ENCODE assay signal across 15 cellular contexts in the genomic region with DNA sequence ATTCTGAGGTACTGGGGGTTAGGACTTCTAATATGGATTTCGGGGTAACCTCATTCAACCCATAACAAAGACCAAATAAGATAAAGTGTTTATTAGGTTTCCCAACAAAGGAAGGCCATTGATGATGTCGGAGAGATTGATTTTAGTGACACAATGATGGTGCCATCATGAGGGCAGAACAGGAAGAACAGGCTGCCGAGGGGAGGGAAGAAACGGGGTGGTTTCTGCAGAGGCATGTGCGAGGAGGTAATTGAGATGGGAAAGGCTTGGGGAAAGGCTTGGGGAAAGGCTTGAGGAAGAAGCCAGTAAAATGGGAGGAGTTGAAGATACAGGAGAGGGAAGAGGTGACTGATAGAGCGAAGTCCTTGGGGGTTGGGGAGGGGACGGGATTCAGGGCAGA. TPM values are rescaled to one million over a fixed set of nuclear protein-coding genes. Genes with fewer than 3 reads are reported as not detected.
DNase-seq lines count a peak whose midpoint lies in the region; FAIRE-seq and TF ChIP-seq lines count a peak whose summit lies in the region.
"Had no signal": no experiment of that assay in that cellular context is flagged by ENCODE, and none has a peak within 500 bp of the region (broad histone marks: within the 10 kb centered on the region; RNA-seq: fewer than 3 reads in every experiment).

No MANE protein-coding gene starts in this region.

- peak; percentile 44 for FAIRE-seq in GM18507 (lab: Jason Lieb, UNC)
- FAIRE-seq: frontal cortex had no signal

- TF ChIP-seq CTCF in NB4 (IDR thresholded peaks at IDR 0.05; ENCODE audit: low read depth, low read length) (peak; percentile 47), osteocyte (IDR thresholded peaks at IDR 0.05) (peak; percentile 7), coronary artery (IDR thresholded peaks at IDR 0.05) (no peak)

- H3K9me3 Mint-ChIP-seq in osteocyte (ENCODE audit: unreplicated experiment) = no peaks in the 10 kb centered on the region

- TF ChIP-seq POLR2A in NB4 (IDR thresholded peaks at IDR 0.05; ENCODE audit: extremely low read depth, insufficient read length) = no peak

- no peak overlapping the region for H3K4me3 Mint-ChIP-seq in osteocyte (ENCODE audit: unreplicated experiment)

- no peak overlapping the region for H3K27ac ChIP-seq in coronary artery
- H3K27ac ChIP-seq: SJCRH30 had no signal

- peaks cover 14% of the 10 kb centered on the region for H3K27me3 Mint-ChIP-seq in osteocyte (ENCODE audit: unreplicated experiment)

- no peaks in the 10 kb centered on the region for H3K36me3 Mint-ChIP-seq in osteocyte (ENCODE audit: unreplicated experiment)

- no peak overlapping the region for H3K27ac Mint-ChIP-seq in osteocyte (ENCODE audit: unreplicated experiment)

- H3K4me3 ChIP-seq in NB4 (ENCODE audit: low read depth, low read length) (no peak overlapping the region), coronary artery (no peak overlapping the region)
- H3K4me3 ChIP-seq: SJCRH30 had no signal

- DNase-seq in GM18507 (ENCODE audit: extremely low spot score, insufficient read length, low read depth) (no peak), NB4 (ENCODE audit: low read depth) (peak; percentile 57), dermis blood vessel endothelial cell (peak; percentile 35), osteocyte (ENCODE audit: extremely low spot score, unreplicated experiment) (no peak), coronary artery (ENCODE audit: low spot score) (no peak), NCI-H2171 treated with DMSO at 0.1 percent for 48 hours (lab: John Stamatoyannopoulos, UW) (no peak)
- no peak for DNase-seq in central memory CD4-positive, alpha-beta T cell
- DNase-seq: activated CD4-positive, alpha-beta T cell treated with anti-CD3 and anti-CD28 coated beads for 48 hours; caudate nucleus; left ventricle myocardium superior; NCI-H2227 treated with DMSO at 0.1 percent for 48 hours; stimulated activated CD4-positive, alpha-beta T cell treated with anti-CD3 and anti-CD28 coated beads, Interleukin-1b, Interleukin-23, amount 100 ng/mL, for 48 hours; stimulated activated naive CD4-positive, alpha-beta T cell treated with Interleukin-2 at 50 U/mL for 16 hours had no signal

- H3K4me1 Mint-ChIP-seq in osteocyte (ENCODE audit: unreplicated experiment) = no peaks in the 10 kb centered on the region

RNA-seq across cellular contexts. Expression of a gene that starts 6.2 kb away (rescaled TPM):
- total RNA-seq in dermis blood vessel endothelial cell = 6.6 and 12.0 TPM in 2 replicates
- 4.9 and 6.1 TPM in 2 replicates for total RNA-seq in osteocyte

RNA-seq across cellular contexts. Expression of a gene that starts 43.9 kb away (rescaled TPM):
- total RNA-seq in dermis blood vessel endothelial cell = 16.5 and 19.7 TPM in 2 replicates
- 13.1 and 13.5 TPM in 2 replicates for total RNA-seq in osteocyte

Comparison
In these comparisons a context has a peak if more than half of its experiments do, and no peak if none do; other contexts are left out.
1. DNase-seq: peak in NB4 (single experiment) and dermis blood vessel endothelial cell (single experiment); none in GM18507 (single experiment), osteocyte (single experiment), coronary artery (single experiment), central memory CD4-positive, alpha-beta T cell (single experiment) and NCI-H2171 treated with DMSO at 0.1 percent for 48 hours (single experiment).